In genomic region chr16:67667817-67668494, GRCh38 we compare ENCODE assay signal across 8 cellular contexts. TPM values are rescaled to one million over a fixed set of nuclear protein-coding genes. Genes with fewer than 3 reads are reported as not detected.
DNase-seq lines count a peak whose midpoint lies in the region; ATAC-seq lines count a peak whose summit lies in the region.

No MANE protein-coding gene starts in this region.

- peaks cover 5% of the 10 kb centered on the region for H3K4me1 ChIP-seq in right cardiac atrium (ENCODE audit: control insufficient read depth, insufficient read depth, low read length)

- no peak overlapping the region for H3K4me3 ChIP-seq in right cardiac atrium (ENCODE audit: low read length)

- H3K27ac ChIP-seq in angular gyrus (ENCODE audit: low read depth, low read length) (peak overlapping the region; percentile 91), right cardiac atrium (ENCODE audit: low read length) (peak overlapping the region; percentile 75)

- intact Hi-C loops in right cardiac atrium (cut with DNase I), result loop anchor here (2.0 to 10.0 kb wide), 4 partner anchors 103 to 147 kb away; partner anchors contain the start of genes CTCF (in 3 of the 4) and RIPOR1 (in 1 of the 4)
- intact Hi-C loops in sciatic nerve (cut with DNase I), result loop anchor here (10.0 kb wide), 1 partner anchor 143 kb away; the partner anchor contains the start of gene RIPOR1

- DNase-seq in GM04504 (ENCODE audit: low read depth) (peak; percentile 90), HCEC 1CT (peak; percentile 92), NAMALWA (ENCODE audit: low spot score) (peak; percentile 99), T-helper 1 cell (peak; percentile 59 to 89 (median 78)), right cardiac atrium (peak; percentile 88 to 95 (median 94)), sciatic nerve (ENCODE audit: low spot score) (peak; percentile 85), LoVo (ENCODE audit: low spot score) (no peak)

- ATAC-seq in right cardiac atrium (peak; percentile 83 to 86), sciatic nerve (peak; percentile 90)

- no peaks in the 10 kb centered on the region for H3K27me3 ChIP-seq in right cardiac atrium (ENCODE audit: control insufficient read depth, insufficient read depth)

- WGBS in right cardiac atrium, result 22% methylated on average over 18 of the region's 18 CpGs

- no peaks in the 10 kb centered on the region for H3K9me3 ChIP-seq in right cardiac atrium (ENCODE audit: control insufficient read depth, low read length)

RNA-seq across cellular contexts. Expression of gene C16orf86, which starts 1.3 kb away (rescaled TPM):
- total RNA-seq in right cardiac atrium (1 to 10 TPM; 3.9 to 6.2 (median 4.9) TPM), sciatic nerve (8.6 TPM)
- 6.0 TPM for polyA plus RNA-seq in right cardiac atrium

RNA-seq across cellular contexts. Expression of gene ENKD1, which starts 1.4 kb away (rescaled TPM):
- total RNA-seq in right cardiac atrium, result 10 to 100 TPM in 2 of 4 donors, 1 to 10 TPM in 2; 8.6 to 11.1 (median 9.5) TPM
- polyA plus RNA-seq in right cardiac atrium, result 12.9 TPM
- 19.7 TPM for total RNA-seq in sciatic nerve

RNA-seq across cellular contexts. Expression of gene PARD6A, which starts 7.2 kb away (rescaled TPM):
- total RNA-seq in right cardiac atrium (1 to 10 TPM; 3.4 to 3.5 (median 3.5) TPM), sciatic nerve (5.6 TPM)
- 3.1 TPM for polyA plus RNA-seq in right cardiac atrium

RNA-seq across cellular contexts. Expression of gene ACD, which starts 7.9 kb away (rescaled TPM):
- total RNA-seq in right cardiac atrium (10 to 100 TPM in 2 of 4 donors, 1 to 10 TPM in 2; 7.9 to 10.9 (median 9.4) TPM), sciatic nerve (21.2 TPM)
- polyA plus RNA-seq in right cardiac atrium, result 9.9 TPM

RNA-seq across cellular contexts. Expression of gene CARMIL2, which starts 23.0 kb away (rescaled TPM):
- 1 to 10 TPM in 2 of 4 donors, under 1 TPM in 2; 0.65 to 1.2 (median 1.0) TPM for total RNA-seq in right cardiac atrium
- polyA plus RNA-seq in right cardiac atrium, result 0.66 TPM
- total RNA-seq in sciatic nerve, result 2.8 TPM
